Comparison of ENCODE assay signal across 1 cellular context in genomic region chr7:75913437-75913836, GRCh38.
TF ChIP-seq lines count a peak whose summit lies in the region.

No MANE protein-coding gene starts in this region.

TF ChIP-seq in HepG2, 621 proteins besides CTCF, POLR2A, EP300 and RAD21:
- no peak for TF ChIP-seq NFIB (CRISPR knock-in tag; IDR thresholded peaks at IDR 0.05; ENCODE audit: borderline replicate concordance)
- TF ChIP-seq MTF2 (CRISPR knock-in tag; IDR thresholded peaks at IDR 0.05; ENCODE audit: borderline replicate concordance) = no peak
- no peak for TF ChIP-seq SP2 (CRISPR knock-in tag; IDR thresholded peaks at IDR 0.05)
- TF ChIP-seq ZNF549 (CRISPR knock-in tag; IDR thresholded peaks at IDR 0.05) = no peak
- no peak for TF ChIP-seq ZNF503 (CRISPR knock-in tag; IDR thresholded peaks at IDR 0.05)
- no peak for TF ChIP-seq FOXO4 (CRISPR knock-in tag; conservative IDR thresholded peaks at IDR 0.05)
- no peak for TF ChIP-seq NFATC3 (CRISPR knock-in tag; IDR thresholded peaks at IDR 0.05)
- no peak for TF ChIP-seq ZNF567 (CRISPR knock-in tag; IDR thresholded peaks at IDR 0.05; ENCODE audit: borderline replicate concordance)
- TF ChIP-seq LRRFIP1 (CRISPR knock-in tag; conservative IDR thresholded peaks at IDR 0.05) = no peak
- TF ChIP-seq PAF1 (CRISPR knock-in tag; IDR thresholded peaks at IDR 0.05) = no peak
- no peak for TF ChIP-seq NR2F6 (IDR thresholded peaks at IDR 0.05)
- no peak for TF ChIP-seq NR2F6 (CRISPR knock-in tag; IDR thresholded peaks at IDR 0.05)
- TF ChIP-seq MAFK (conservative IDR thresholded peaks at IDR 0.05 in 1 of 2, IDR thresholded peaks at IDR 0.05 in 1 of 2; ENCODE audit: low read length in 2 of 2) = no peak
- no peak for TF ChIP-seq GRHL1 (CRISPR knock-in tag; conservative IDR thresholded peaks at IDR 0.05)
- TF ChIP-seq ZBTB26 (CRISPR knock-in tag; IDR thresholded peaks at IDR 0.05; ENCODE audit: borderline replicate concordance) = no peak
- TF ChIP-seq ZNF142 (CRISPR knock-in tag; IDR thresholded peaks at IDR 0.05) = no peak
- TF ChIP-seq ZNF513 (CRISPR knock-in tag; conservative IDR thresholded peaks at IDR 0.05) = no peak
- TF ChIP-seq KLF16 (CRISPR knock-in tag; IDR thresholded peaks at IDR 0.05) = no peak
- TF ChIP-seq IRX3 (CRISPR knock-in tag; IDR thresholded peaks at IDR 0.05; ENCODE audit: borderline replicate concordance, low read depth) = no peak
- no peak for TF ChIP-seq MED1 (CRISPR knock-in tag; IDR thresholded peaks at IDR 0.05)
